8 cellular contexts compared by ENCODE assay signal in genomic region chr11:31369348-31370329, GRCh38. TPM values are rescaled to one million over a fixed set of nuclear protein-coding genes. Genes with fewer than 3 reads are reported as not detected.
DNase-seq lines count a peak whose midpoint lies in the region; ATAC-seq and TF ChIP-seq lines count a peak whose summit lies in the region.

A gene with protein sequence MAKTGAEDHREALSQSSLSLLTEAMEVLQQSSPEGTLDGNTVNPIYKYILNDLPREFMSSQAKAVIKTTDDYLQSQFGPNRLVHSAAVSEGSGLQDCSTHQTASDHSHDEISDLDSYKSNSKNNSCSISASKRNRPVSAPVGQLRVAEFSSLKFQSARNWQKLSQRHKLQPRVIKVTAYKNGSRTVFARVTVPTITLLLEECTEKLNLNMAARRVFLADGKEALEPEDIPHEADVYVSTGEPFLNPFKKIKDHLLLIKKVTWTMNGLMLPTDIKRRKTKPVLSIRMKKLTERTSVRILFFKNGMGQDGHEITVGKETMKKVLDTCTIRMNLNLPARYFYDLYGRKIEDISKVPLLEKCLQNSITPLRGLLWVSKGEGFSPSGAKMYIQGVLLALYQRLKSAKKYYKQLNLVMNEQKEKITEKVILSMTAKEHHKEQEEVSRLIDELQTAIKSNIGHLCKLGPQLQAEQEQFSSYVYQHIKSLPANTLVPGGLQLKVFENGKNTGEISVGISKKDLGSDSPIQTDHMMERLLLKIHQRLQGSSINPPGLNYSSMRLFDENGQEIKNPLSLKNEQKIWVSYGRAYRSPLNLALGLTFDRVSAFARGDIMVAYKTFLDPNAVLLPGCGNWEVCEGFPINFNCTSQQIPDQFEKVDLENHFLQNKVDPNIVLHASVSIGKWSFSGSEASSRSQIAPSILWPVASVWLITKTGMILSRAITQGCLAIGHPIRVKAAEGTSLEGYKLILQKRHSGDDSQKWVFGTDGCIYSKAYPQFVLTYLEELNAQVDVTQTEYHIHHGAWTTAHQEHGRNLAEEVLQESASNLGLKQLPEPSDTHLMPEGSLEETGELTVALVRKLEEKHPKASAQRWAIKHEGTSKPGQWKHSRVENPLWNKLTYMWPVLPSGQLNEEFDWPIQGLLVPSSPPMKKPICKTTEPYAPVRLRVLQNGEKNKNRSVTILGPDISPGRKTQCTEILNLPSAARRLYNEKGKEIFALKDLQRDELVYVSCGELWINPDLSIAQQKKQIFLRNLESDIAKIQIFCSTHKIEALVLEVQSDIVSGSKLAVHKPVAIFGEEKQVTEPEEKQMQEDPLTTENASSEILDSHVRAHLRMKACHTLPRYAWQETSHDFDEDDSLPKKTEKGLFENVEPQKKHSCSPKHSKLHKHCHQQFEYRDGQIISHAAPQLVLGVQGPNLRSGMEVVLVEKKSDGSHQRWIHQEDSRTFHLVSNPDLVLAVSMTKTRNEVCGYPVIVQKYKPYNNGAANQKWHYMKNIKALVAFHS (N-terminal part only) (minus strand): TSS chr11:31369739. CDS start chr11:31328280, 41,459 bp downstream.
Gene DNAJC24, plus strand, starts transcription at chr11:31369860. Its CDS starts 889 bp downstream, at chr11:31370749.

- peaks cover 7 to 12% (median 11%) of the 10 kb centered on the region in 3 donors for H3K27me3 Mint-ChIP-seq in immature natural killer cell (ENCODE audit: low read depth in 3 of 3)

- peaks cover 27 to 38% of the 10 kb centered on the region in 2 donors for H3K4me1 Mint-ChIP-seq in immature natural killer cell

- ATAC-seq in GM18909 (IDR thresholded peaks at IDR 0.05; ENCODE audit: poor library complexity, unreplicated experiment) (peak; percentile 99), HG03159 (IDR thresholded peaks at IDR 0.05; ENCODE audit: unreplicated experiment) (peak; percentile 97)

- H3K27ac Mint-ChIP-seq in immature natural killer cell = peak within 1 kb of the TSS; percentile 86 to 97 (median 96)

- H3K79me2 ChIP-seq in smooth muscle cell (ENCODE audit: low read depth) = peaks cover 24% of the 10 kb centered on the region

- H3K27ac ChIP-seq in smooth muscle cell (ENCODE audit: low read depth) = peak within 1 kb of the TSS; percentile 63

- peak within 1 kb of the TSS; percentile 93 to 98 (median 96) for H3K4me3 Mint-ChIP-seq in immature natural killer cell

- peaks cover 22% of the 10 kb centered on the region for H3K4me1 ChIP-seq in smooth muscle cell (ENCODE audit: low read depth)

- H3K4me3 ChIP-seq in WI38 (ENCODE audit: low read depth, low read length) (peak within 1 kb of the TSS; percentile 93), cardiac fibroblast (replicated peaks in 1 of 2; ENCODE audit: low read depth in 2 of 2, low read length in 2 of 2) (peak within 1 kb of the TSS; percentile 68 to 89), smooth muscle cell (peak within 1 kb of the TSS; percentile 82)

- no peaks in the 10 kb centered on the region for H3K9me3 Mint-ChIP-seq in immature natural killer cell

- no peaks in the 10 kb centered on the region for H3K9me3 ChIP-seq in smooth muscle cell (replicated peaks; ENCODE audit: low read depth)

- H3K4me2 ChIP-seq in smooth muscle cell = peak within 1 kb of the TSS; percentile 97

- H3K9ac ChIP-seq in smooth muscle cell (ENCODE audit: low read depth) = peak within 1 kb of the TSS; percentile 69

- H2AFZ ChIP-seq in smooth muscle cell (ENCODE audit: low read depth) = peak within 1 kb of the TSS; percentile 97

- peaks cover 6% of the 10 kb centered on the region for H3K27me3 ChIP-seq in smooth muscle cell (ENCODE audit: low read depth)

- no peak for TF ChIP-seq CTCF in WI38 (IDR thresholded peaks at IDR 0.05; ENCODE audit: low read depth, low read length)
- TF ChIP-seq CTCF in cardiac fibroblast (IDR thresholded peaks at IDR 0.05; ENCODE audit: low read depth, low read length) = no peak
- no peak for TF ChIP-seq CTCF in smooth muscle cell (IDR thresholded peaks at IDR 0.05; ENCODE audit: borderline replicate concordance, insufficient read depth, poor library complexity, severe bottlenecking)

- H3K36me3 Mint-ChIP-seq in immature natural killer cell = peaks cover 0 to 3% (median 1%) of the 10 kb centered on the region in 3 donors

- DNase-seq in AG08395 (ENCODE audit: low spot score) (peak; percentile 92), NCI-H2227 (lab: John Stamatoyannopoulos, UW; ENCODE audit: unreplicated experiment) (peak; percentile 98), cardiac fibroblast (ENCODE audit: low read depth in 2 of 2) (peak; percentile 94), immature natural killer cell (peak; percentile 86 to 91 (median 88)), smooth muscle cell (lab: John Stamatoyannopoulos, UW; ENCODE audit: unreplicated experiment) (peak; percentile 73)

- H4K20me1 ChIP-seq in smooth muscle cell (ENCODE audit: low read depth) = peaks cover 2% of the 10 kb centered on the region

- WGBS in smooth muscle cell (ENCODE audit: low lambda C conversion rate) = 2% methylated on average over 53 of the region's 53 CpGs

- H3F3A ChIP-seq in smooth muscle cell (ENCODE audit: low read depth) = no peaks in the 10 kb centered on the region

- no peaks in the 10 kb centered on the region for H3K36me3 ChIP-seq in smooth muscle cell (ENCODE audit: low read depth)

RNA-seq across cellular contexts. Expression of the first gene that starts in this region (rescaled TPM):
- polyA plus RNA-seq in immature natural killer cell (not detected), smooth muscle cell (0.39 and 0.46 TPM in 2 replicates)
- 0.45 and 0.63 TPM in 2 replicates for total RNA-seq in smooth muscle cell

RNA-seq across cellular contexts. Expression of gene DNAJC24, which starts in this region (rescaled TPM):
- polyA plus RNA-seq in immature natural killer cell = 10 to 100 TPM in 1 of 3 donors, 1 to 10 TPM in 2; 6.7 to 14.2 (median 7.6) TPM
- 22.2 and 31.0 TPM in 2 replicates for total RNA-seq in smooth muscle cell
- 4.4 and 4.7 TPM in 2 replicates for polyA plus RNA-seq in smooth muscle cell

Comparison
In these comparisons a context has a peak if more than half of its experiments do, and no peak if none do; other contexts are left out.
1. Peak in every context shown above with its lines: DNase-seq, ATAC-seq, H3K4me3 ChIP-seq and H3K27ac ChIP-seq.